12 cellular contexts compared by ENCODE assay signal in genomic region chr18:13406049-13406615, GRCh38.
DNase-seq lines count a peak whose midpoint lies in the region; ATAC-seq and TF ChIP-seq lines count a peak whose summit lies in the region.
"Had no signal": no experiment of that assay in that cellular context is flagged by ENCODE, and none has a peak within 500 bp of the region (broad histone marks: within the 10 kb centered on the region; RNA-seq: fewer than 3 reads in every experiment).

No MANE protein-coding gene starts in this region.

- H3K9ac ChIP-seq in BLaER1, result no peak overlapping the region

- H3K27ac ChIP-seq in BLaER1 (0 out of 2 replicates have a peak overlapping the region, but pooled peaks have one; percentile 5), psoas muscle (peak overlapping the region; percentile 3)
- H3K27ac ChIP-seq: 22Rv1 had no signal

- CTCF ChIA-PET in activated CD8-positive, alpha-beta T cell treated with anti-CD3 and anti-CD28 coated beads, Interleukin-2, amount 10 ng/mL, durations not matched to agents 7 days and 5 days (lab: Charles Lee), result interaction anchor here (1.0 kb wide), 1 partner anchor 190 kb away, joined by 3 read pairs; no protein-coding TSS in a partner anchor
- CTCF ChIA-PET in activated CD8-positive, alpha-beta T cell treated with anti-CD3 and anti-CD28 coated beads for 36 hours (lab: Charles Lee), result no interaction called here

- H3K27me3 ChIP-seq in BLaER1, result no peaks in the 10 kb centered on the region
- H3K27me3 ChIP-seq in psoas muscle (ENCODE audit: insufficient read depth in 3 of 3, low read length in 2 of 3), result no peaks in the 10 kb centered on the region

- H3K4me3 Mint-ChIP-seq in activated CD8-positive, alpha-beta T cell treated with anti-CD3 and anti-CD28 coated beads, Interleukin-2, amount 10 ng/mL, durations not matched to agents 7 days and 5 days, result no peak overlapping the region
- no peak overlapping the region for H3K4me3 Mint-ChIP-seq in activated CD8-positive, alpha-beta T cell treated with anti-CD3 and anti-CD28 coated beads for 36 hours
- no peak overlapping the region for H3K4me3 Mint-ChIP-seq in naive thymus-derived CD8-positive, alpha-beta T cell
- H3K4me3 Mint-ChIP-seq: HFFc6 had no signal

- WGBS in psoas muscle, 3 donors, result 67 to 77% (median 68%) methylated on average over 9 of the region's 9 CpGs

- H3K36me3 Mint-ChIP-seq in activated CD8-positive, alpha-beta T cell treated with anti-CD3 and anti-CD28 coated beads, Interleukin-2, amount 10 ng/mL, durations not matched to agents 7 days and 5 days (ENCODE audit: low read depth), result no peaks in the 10 kb centered on the region
- H3K36me3 Mint-ChIP-seq in activated CD8-positive, alpha-beta T cell treated with anti-CD3 and anti-CD28 coated beads for 36 hours (ENCODE audit: low read depth), result peaks cover 9% of the 10 kb centered on the region
- H3K36me3 Mint-ChIP-seq in naive thymus-derived CD8-positive, alpha-beta T cell, result peaks cover 0 to 5% (median 2%) of the 10 kb centered on the region in 3 donors

- no peaks in the 10 kb centered on the region for H3K27me3 Mint-ChIP-seq in activated CD8-positive, alpha-beta T cell treated with anti-CD3 and anti-CD28 coated beads, Interleukin-2, amount 10 ng/mL, durations not matched to agents 7 days and 5 days (ENCODE audit: low read depth)
- no peaks in the 10 kb centered on the region for H3K27me3 Mint-ChIP-seq in activated CD8-positive, alpha-beta T cell treated with anti-CD3 and anti-CD28 coated beads for 36 hours
- H3K27me3 Mint-ChIP-seq in naive thymus-derived CD8-positive, alpha-beta T cell, result no peaks in the 10 kb centered on the region

- no peak overlapping the region for H3K4me2 ChIP-seq in BLaER1

- no peak for ATAC-seq in activated CD8-positive, alpha-beta T cell treated with anti-CD3 and anti-CD28 coated beads, Interleukin-2, amount 10 ng/mL, durations not matched to agents 7 days and 5 days
- no peak for ATAC-seq in activated CD8-positive, alpha-beta T cell treated with anti-CD3 and anti-CD28 coated beads for 36 hours
- ATAC-seq in left lobe of liver, result peak; percentile 3
- peak in 2 of 4 donors; percentile 23 to 70 for ATAC-seq in psoas muscle
- ATAC-seq in naive thymus-derived CD8-positive, alpha-beta T cell, result no peak

- peaks cover 48% of the 10 kb centered on the region for H4K20me1 ChIP-seq in BLaER1

- H3K36me3 ChIP-seq in BLaER1, result peaks cover 89% of the 10 kb centered on the region
- no peaks in the 10 kb centered on the region for H3K36me3 ChIP-seq in psoas muscle (ENCODE audit: insufficient read depth in 1 of 2, low read depth in 1 of 2)

- intact Hi-C loops in activated CD8-positive, alpha-beta T cell treated with anti-CD3 and anti-CD28 coated beads for 36 hours (cut with micrococcal nuclease), result no loop called here
- intact Hi-C loops in psoas muscle (cut with DNase I), result no loop called here

- peaks cover 41% of the 10 kb centered on the region for H3K4me1 ChIP-seq in BLaER1
- H3K4me1 ChIP-seq in psoas muscle, result peaks cover 11% of the 10 kb centered on the region

- H3K4me3 ChIP-seq in BLaER1 (no peak overlapping the region), psoas muscle (no peak overlapping the region)

- H3K9me3 ChIP-seq in BLaER1 (peaks cover 17% of the 10 kb centered on the region), psoas muscle (no peaks in the 10 kb centered on the region)

- peak overlapping the region; percentile 25 for H3K27ac Mint-ChIP-seq in activated CD8-positive, alpha-beta T cell treated with anti-CD3 and anti-CD28 coated beads, Interleukin-2, amount 10 ng/mL, durations not matched to agents 7 days and 5 days
- H3K27ac Mint-ChIP-seq in activated CD8-positive, alpha-beta T cell treated with anti-CD3 and anti-CD28 coated beads for 36 hours, result no peak overlapping the region
- no peak overlapping the region for H3K27ac Mint-ChIP-seq in naive thymus-derived CD8-positive, alpha-beta T cell
- H3K27ac Mint-ChIP-seq: HFFc6 had no signal

- no peak for TF ChIP-seq CTCF in activated CD8-positive, alpha-beta T cell treated with anti-CD3 and anti-CD28 coated beads for 36 hours (IDR thresholded peaks at IDR 0.05)
- TF ChIP-seq CTCF in psoas muscle (IDR thresholded peaks at IDR 0.05), result no peak

- DNase-seq in activated CD8-positive, alpha-beta T cell treated with anti-CD3 and anti-CD28 coated beads, Interleukin-2, amount 10 ng/mL, durations not matched to agents 7 days and 5 days, result no peak
- no peak for DNase-seq in activated CD8-positive, alpha-beta T cell treated with anti-CD3 and anti-CD28 coated beads for 36 hours
- DNase-seq in left lobe of liver (ENCODE audit: low spot score) (no peak), psoas muscle (no peak), NCI-H1694 (lab: John Stamatoyannopoulos, UW) (no peak), iPS-NIHi7 (ENCODE audit: extremely low spot score) (no peak)
- DNase-seq in naive thymus-derived CD8-positive, alpha-beta T cell, result no peak
- DNase-seq: DMS53, HCEC 1CT, HFFc6 had no signal

- POLR2A ChIA-PET in activated CD8-positive, alpha-beta T cell treated with anti-CD3 and anti-CD28 coated beads, Interleukin-2, amount 10 ng/mL, durations not matched to agents 7 days and 5 days (lab: Charles Lee), result interaction anchor here (1.0 kb wide), 1 partner anchor 28 kb away, joined by 3 read pairs; no protein-coding TSS in a partner anchor
- POLR2A ChIA-PET in activated CD8-positive, alpha-beta T cell treated with anti-CD3 and anti-CD28 coated beads for 36 hours (lab: Charles Lee), result interaction anchor here (0.8 to 1.1 kb wide), 2 partner anchors 15 to 29 kb away, joined by 3 to 4 read pairs; no protein-coding TSS in a partner anchor
- POLR2A ChIA-PET in naive thymus-derived CD8-positive, alpha-beta T cell (lab: Charles Lee), result interaction anchor here (0.5 kb wide), 1 partner anchor 53 kb away, joined by 3 read pairs; no protein-coding TSS in a partner anchor

- H3K4me1 Mint-ChIP-seq in activated CD8-positive, alpha-beta T cell treated with anti-CD3 and anti-CD28 coated beads, Interleukin-2, amount 10 ng/mL, durations not matched to agents 7 days and 5 days (ENCODE audit: low read depth), result peaks cover 11% of the 10 kb centered on the region
- H3K4me1 Mint-ChIP-seq in activated CD8-positive, alpha-beta T cell treated with anti-CD3 and anti-CD28 coated beads for 36 hours (ENCODE audit: low read depth), result peaks cover 8% of the 10 kb centered on the region
- peaks cover 5 to 22% (median 13%) of the 10 kb centered on the region in 4 donors for H3K4me1 Mint-ChIP-seq in naive thymus-derived CD8-positive, alpha-beta T cell

- H3K9me3 Mint-ChIP-seq in activated CD8-positive, alpha-beta T cell treated with anti-CD3 and anti-CD28 coated beads, Interleukin-2, amount 10 ng/mL, durations not matched to agents 7 days and 5 days (ENCODE audit: insufficient read depth), result no peaks in the 10 kb centered on the region
- H3K9me3 Mint-ChIP-seq in activated CD8-positive, alpha-beta T cell treated with anti-CD3 and anti-CD28 coated beads for 36 hours, result no peaks in the 10 kb centered on the region
- peaks cover 0 to under 1% (median 0%) of the 10 kb centered on the region in 9 donors for H3K9me3 Mint-ChIP-seq in naive thymus-derived CD8-positive, alpha-beta T cell
